In genomic region chr10:24889636-24890035, GRCh38 we compare ENCODE assay signal across 17 cellular contexts.
DNase-seq lines count a peak whose midpoint lies in the region; ATAC-seq, FAIRE-seq and TF ChIP-seq lines count a peak whose summit lies in the region.
"Had no signal": no experiment of that assay in that cellular context is flagged by ENCODE, and none has a peak within 500 bp of the region (broad histone marks: within the 10 kb centered on the region; RNA-seq: fewer than 3 reads in every experiment).

No MANE protein-coding gene starts in this region.

- no peaks in the 10 kb centered on the region for H3K9me1 ChIP-seq in endothelial cell of umbilical vein (replicated peaks; ENCODE audit: control insufficient read depth, extremely low read depth, insufficient read depth, low read length)

- CTCF ChIA-PET in RWPE1 (lab: Yijun Ruan, JAX) (interaction anchor here (1.0 kb wide), 1 partner anchor 55 kb away, joined by 3 read pairs; no protein-coding TSS in a partner anchor), endothelial cell of umbilical vein (lab: Charles Lee) (interaction anchor here (2.1 kb wide), 1 partner anchor 24 kb away, joined by 7 read pairs; no protein-coding TSS in a partner anchor)
- CTCF ChIA-PET in activated naive CD4-positive, alpha-beta T cell treated with anti-CD3 and anti-CD28 coated beads, Interleukin-2, amount 10 ng/mL, durations not matched to agents 7 days and 5 days (lab: Charles Lee) = interaction anchor here (0.6 kb wide), 1 partner anchor 25 kb away, joined by 3 read pairs; no protein-coding TSS in a partner anchor

- DNase-seq in EL (peak; percentile 61), RWPE1 (ENCODE audit: low spot score) (peak; percentile 58), endothelial cell of umbilical vein (ENCODE audit: low read depth, low spot score) (no peak), natural killer cell (no peak), NCI-H1048 (lab: John Stamatoyannopoulos, UW) (no peak), progenitor cell of endocrine pancreas (ENCODE audit: low spot score, unreplicated experiment) (no peak)
- DNase-seq in activated naive CD4-positive, alpha-beta T cell treated with anti-CD3 and anti-CD28 coated beads, Interleukin-2, amount 10 ng/mL, durations not matched to agents 7 days and 5 days = no peak
- DNase-seq: activated gamma-delta T cell treated with Interleukin-2 at 50 U/mL for 16 hours; DND-41; GOT3; NCI-H1930; NCI-H526 treated with DMSO at 0.1 percent for 48 hours; stimulated activated CD4-positive, alpha-beta T cell treated with anti-CD3 and anti-CD28 coated beads, Interleukin-2, amount 100 ng/mL, for 48 hours; stimulated activated CD8-positive, alpha-beta memory T cell treated with anti-CD3 and anti-CD28 coated beads, Interleukin-4, amount 100 ng/mL, for 48 hours had no signal

- H3K27ac Mint-ChIP-seq in natural killer cell (peak overlapping the region; percentile 91 to 94), progenitor cell of endocrine pancreas (no peak overlapping the region)
- no peak overlapping the region for H3K27ac Mint-ChIP-seq in activated naive CD4-positive, alpha-beta T cell treated with anti-CD3 and anti-CD28 coated beads, Interleukin-2, amount 10 ng/mL, durations not matched to agents 7 days and 5 days

- H3K27me3 ChIP-seq in endothelial cell of umbilical vein (ENCODE audit: control insufficient read depth in 2 of 2, insufficient read depth in 2 of 2, low read length in 2 of 2) = no peaks in the 10 kb centered on the region
- H3K27me3 ChIP-seq: BLaER1 had no signal

- FAIRE-seq in endothelial cell of umbilical vein (lab: Jason Lieb, UNC) = no peak

- H3K27ac ChIP-seq in RWPE1 (no peak overlapping the region), endothelial cell of umbilical vein (ENCODE audit: insufficient read depth, low read depth, low read length) (no peak overlapping the region)
- H3K27ac ChIP-seq: BLaER1, VCaP had no signal

- H3K4me3 ChIP-seq in endothelial cell of umbilical vein (replicated peaks in 1 of 3; ENCODE audit: insufficient read depth in 1 of 3, low read depth in 1 of 3, low read length in 3 of 3) = no peak overlapping the region
- H3K4me3 ChIP-seq: BLaER1 had no signal

- H3K9me3 Mint-ChIP-seq in natural killer cell = peaks cover 0 to 4% of the 10 kb centered on the region in 2 donors
- peaks cover 11% of the 10 kb centered on the region for H3K9me3 Mint-ChIP-seq in activated naive CD4-positive, alpha-beta T cell treated with anti-CD3 and anti-CD28 coated beads, Interleukin-2, amount 10 ng/mL, durations not matched to agents 7 days and 5 days
- no peaks in the 10 kb centered on the region for H3K9me3 Mint-ChIP-seq in progenitor cell of endocrine pancreas (ENCODE audit: low read depth)

- H3K4me1 Mint-ChIP-seq in natural killer cell = peaks cover 53 to 59% of the 10 kb centered on the region in 2 donors
- H3K4me1 Mint-ChIP-seq in activated naive CD4-positive, alpha-beta T cell treated with anti-CD3 and anti-CD28 coated beads, Interleukin-2, amount 10 ng/mL, durations not matched to agents 7 days and 5 days = peaks cover 64% of the 10 kb centered on the region
- H3K4me1 Mint-ChIP-seq in progenitor cell of endocrine pancreas (ENCODE audit: low read depth) = peaks cover 6% of the 10 kb centered on the region

- no peaks in the 10 kb centered on the region for H3K9me3 ChIP-seq in endothelial cell of umbilical vein (replicated peaks; ENCODE audit: control insufficient read depth, insufficient read depth, low read length)

- BruUV-seq in endothelial cell of umbilical vein (replicated peaks; lab: Mats Ljungman, UMichigan) = no TSS peak

- dilution Hi-C loops in endothelial cell of umbilical vein (cut with MboI; ENCODE audit: extremely low pct_ligation_motif_present, low sequenced_read_pairs) = no loop called here

- intact Hi-C loops in endothelial cell of umbilical vein (cut with micrococcal nuclease) = loop anchor here (5.0 kb wide), 1 partner anchor 37 kb away; no protein-coding TSS in a partner anchor
- intact Hi-C loops in natural killer cell (cut with micrococcal nuclease) = loop anchor here (5.0 kb wide), 1 partner anchor 167 kb away; the partner anchor contains the start of gene ARHGAP21

- H3K4me2 ChIP-seq in endothelial cell of umbilical vein (ENCODE audit: insufficient read depth, low read length) = no peak overlapping the region
- H3K4me2 ChIP-seq: BLaER1 had no signal

- H3K4me1 ChIP-seq in endothelial cell of umbilical vein (ENCODE audit: control insufficient read depth, extremely low read depth, insufficient read depth, low read length) = peaks cover 15% of the 10 kb centered on the region

- H3K36me3 Mint-ChIP-seq in natural killer cell (no peaks in the 10 kb centered on the region), progenitor cell of endocrine pancreas (ENCODE audit: insufficient read depth) (peaks cover 3% of the 10 kb centered on the region)
- H3K36me3 Mint-ChIP-seq in activated naive CD4-positive, alpha-beta T cell treated with anti-CD3 and anti-CD28 coated beads, Interleukin-2, amount 10 ng/mL, durations not matched to agents 7 days and 5 days = peaks cover 13% of the 10 kb centered on the region

- ATAC-seq in natural killer cell (no peak), GM21737 (IDR thresholded peaks at IDR 0.05; ENCODE audit: unreplicated experiment) (no peak)

- no peak overlapping the region for H3K9ac ChIP-seq in endothelial cell of umbilical vein (replicated peaks; ENCODE audit: extremely low read depth, insufficient read depth, low read length)
- H3K9ac ChIP-seq: BLaER1 had no signal

- H4K20me1 ChIP-seq in endothelial cell of umbilical vein (replicated peaks; ENCODE audit: control insufficient read depth, extremely low read depth, insufficient read depth, low read length) = no peaks in the 10 kb centered on the region
- H4K20me1 ChIP-seq: BLaER1 had no signal

- no peaks in the 10 kb centered on the region for H3K79me2 ChIP-seq in endothelial cell of umbilical vein (ENCODE audit: control insufficient read depth, insufficient read depth, low read length)

- TF ChIP-seq POLR2A in endothelial cell of umbilical vein (IDR thresholded peaks at IDR 0.05; ENCODE audit: low read depth, low read length) = no peak

- peak overlapping the region; percentile 37 for H3K4me3 Mint-ChIP-seq in natural killer cell
- H3K4me3 Mint-ChIP-seq in activated naive CD4-positive, alpha-beta T cell treated with anti-CD3 and anti-CD28 coated beads, Interleukin-2, amount 10 ng/mL, durations not matched to agents 7 days and 5 days = no peak overlapping the region
- no peak overlapping the region for H3K4me3 Mint-ChIP-seq in progenitor cell of endocrine pancreas (ENCODE audit: low read depth)

- TF ChIP-seq CTCF in RWPE1 (conservative IDR thresholded peaks at IDR 0.05; ENCODE audit: low read depth) = no peak
- TF ChIP-seq CTCF in endothelial cell of umbilical vein (IDR thresholded peaks at IDR 0.05; ENCODE audit: extremely low read depth in 1 of 2, insufficient read depth in 1 of 2, low read depth in 1 of 2, low read length in 2 of 2) = no peak
- TF ChIP-seq CTCF in natural killer cell (IDR thresholded peaks at IDR 0.05) = no peak
- no peak for TF ChIP-seq CTCF in progenitor cell of endocrine pancreas (IDR thresholded peaks at IDR 0.05; ENCODE audit: unreplicated experiment)

- H3K36me3 ChIP-seq in endothelial cell of umbilical vein (ENCODE audit: control insufficient read depth in 2 of 2, extremely low read depth in 1 of 2, insufficient read depth in 2 of 2, low read length in 2 of 2) = no peaks in the 10 kb centered on the region
- H3K36me3 ChIP-seq: BLaER1 had no signal

- no peaks in the 10 kb centered on the region for H3K27me3 Mint-ChIP-seq in natural killer cell (ENCODE audit: low read depth in 2 of 2)
- H3K27me3 Mint-ChIP-seq in activated naive CD4-positive, alpha-beta T cell treated with anti-CD3 and anti-CD28 coated beads, Interleukin-2, amount 10 ng/mL, durations not matched to agents 7 days and 5 days = no peaks in the 10 kb centered on the region
- H3K27me3 Mint-ChIP-seq in progenitor cell of endocrine pancreas = no peaks in the 10 kb centered on the region

- POLR2A ChIA-PET in RWPE1 (lab: Yijun Ruan, JAX; ENCODE audit: low non-redundant PET) = no interaction called here
- POLR2A ChIA-PET in endothelial cell of umbilical vein (lab: Charles Lee) = no interaction called here

- H2AFZ ChIP-seq in endothelial cell of umbilical vein (ENCODE audit: low read depth, low read length) = no peak overlapping the region

TF ChIP-seq in endothelial cell of umbilical vein, 7 proteins besides CTCF, POLR2A, EP300 and RAD21:
- no peak for TF ChIP-seq POLR2AphosphoS5 (IDR thresholded peaks at IDR 0.05; ENCODE audit: insufficient read depth, low read depth, low read length)
- TF ChIP-seq FOS (IDR thresholded peaks at IDR 0.05; ENCODE audit: borderline replicate concordance, insufficient read depth, low read length) = peak; percentile 15
- TF ChIP-seq, protein P1, sequence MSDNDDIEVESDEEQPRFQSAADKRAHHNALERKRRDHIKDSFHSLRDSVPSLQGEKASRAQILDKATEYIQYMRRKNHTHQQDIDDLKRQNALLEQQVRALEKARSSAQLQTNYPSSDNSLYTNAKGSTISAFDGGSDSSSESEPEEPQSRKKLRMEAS (IDR thresholded peaks at IDR 0.05; ENCODE audit: insufficient read depth, insufficient read length) = no peak
- TF ChIP-seq GATA2 (IDR thresholded peaks at IDR 0.05; ENCODE audit: insufficient read depth, insufficient read length, low read depth, low read length) = no peak
TF ChIP-seq in endothelial cell of umbilical vein: peak in this region for 1.

Comparison
In these comparisons a context has a peak if more than half of its experiments do, and no peak if none do; other contexts are left out.
1. DNase-seq: peak in EL (single experiment) and RWPE1 (single experiment); none in endothelial cell of umbilical vein (single experiment), natural killer cell (single experiment), NCI-H1048 (single experiment), activated naive CD4-positive, alpha-beta T cell treated with anti-CD3 and anti-CD28 coated beads, Interleukin-2, amount 10 ng/mL, durations not matched to agents 7 days and 5 days (single experiment) and progenitor cell of endocrine pancreas (single experiment).
2. H3K27ac Mint-ChIP-seq: peak in natural killer cell (2 of 2); none in activated naive CD4-positive, alpha-beta T cell treated with anti-CD3 and anti-CD28 coated beads, Interleukin-2, amount 10 ng/mL, durations not matched to agents 7 days and 5 days (single experiment) and progenitor cell of endocrine pancreas (single experiment).